In the genomic region with DNA sequence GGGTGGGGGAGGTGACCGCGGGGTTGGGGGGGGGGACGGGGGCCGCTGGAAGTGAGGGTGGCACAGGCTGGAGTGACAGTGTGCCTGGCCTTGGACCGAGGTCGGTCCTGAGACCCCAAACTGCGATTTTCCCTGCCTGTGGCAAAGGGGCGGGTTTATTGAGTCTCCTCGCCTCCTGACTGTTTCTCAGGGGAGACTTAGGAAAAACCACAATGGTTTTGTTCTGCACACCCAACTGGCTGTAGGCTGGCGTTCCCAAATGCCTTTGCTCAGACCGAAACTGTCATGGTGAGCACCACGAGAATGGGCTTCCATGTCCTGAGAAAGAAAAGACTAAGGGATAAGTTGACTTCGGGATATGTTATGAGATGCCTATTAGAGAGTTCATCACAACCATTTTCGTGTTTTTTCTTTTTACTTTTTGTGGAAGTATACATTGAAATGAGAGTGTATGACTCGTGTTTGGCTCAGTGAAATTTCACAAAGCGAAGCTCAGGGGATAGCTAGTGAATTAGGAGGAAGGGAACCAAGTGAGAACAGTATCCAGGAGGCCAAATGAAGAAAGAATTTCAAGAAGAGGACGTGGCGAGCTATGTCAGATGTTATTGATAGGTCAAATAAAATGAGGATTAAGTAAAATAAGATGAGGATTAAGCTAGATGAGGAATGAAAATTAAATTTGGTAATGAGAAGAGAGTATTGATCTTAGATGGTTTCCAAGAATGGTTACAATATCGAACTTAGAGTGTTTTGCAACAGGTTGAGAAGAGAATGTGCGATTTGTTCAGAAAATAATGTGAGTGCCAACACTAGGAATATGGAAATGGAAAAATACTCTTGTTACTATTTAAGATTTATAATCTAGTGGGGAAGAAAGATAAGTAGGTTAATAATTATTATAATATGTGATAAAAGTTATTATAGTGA, we compare ENCODE assay signal across 8 cellular contexts. TPM values are rescaled to one million over a fixed set of nuclear protein-coding genes. Genes with fewer than 3 reads are reported as not detected.
DNase-seq lines count a peak whose midpoint lies in the region; ATAC-seq, FAIRE-seq and TF ChIP-seq lines count a peak whose summit lies in the region.

No MANE protein-coding gene starts in this region.

- H3K9me3 ChIP-seq in neutrophil: no peaks in the 10 kb centered on the region

- no peak for TF ChIP-seq POLR2A in GM12891 (IDR thresholded peaks at IDR 0.05; ENCODE audit: low read depth, low read length)

- FAIRE-seq in GM12891 (lab: Jason Lieb, UNC) (peak; percentile 28), D721Med (lab: Jason Lieb, UNC) (no peak)

- no peak overlapping the region for H3K27ac ChIP-seq in neutrophil

- TF ChIP-seq CTCF in fibroblast of pulmonary artery (IDR thresholded peaks at IDR 0.05; ENCODE audit: low read length, missing control alignments) (no peak), neutrophil (IDR thresholded peaks at IDR 0.05) (no peak), mesothelial cell of epicardium (IDR thresholded peaks at IDR 0.05; ENCODE audit: unreplicated experiment) (no peak), D721Med (IDR thresholded peaks at IDR 0.05; ENCODE audit: insufficient read depth, missing control alignments) (no peak)

- H3K9me3 Mint-ChIP-seq in mesothelial cell of epicardium: peaks cover 11% of the 10 kb centered on the region

- peaks cover 11% of the 10 kb centered on the region for H3K27me3 Mint-ChIP-seq in mesothelial cell of epicardium (ENCODE audit: low read depth)

- DNase-seq in AG20443 (ENCODE audit: low spot score) (peak; percentile 56), GM12891 (ENCODE audit: insufficient read length, low spot score) (no peak), RPMI8226 (peak; percentile 28), fibroblast of pulmonary artery (ENCODE audit: low read depth) (peak; percentile 71), mesothelial cell of epicardium (ENCODE audit: low spot score in 2 of 2, unreplicated experiment in 2 of 2) (no peak), D721Med (ENCODE audit: insufficient read length, low spot score) (no peak)

- no peak for ATAC-seq in GM21619 (IDR thresholded peaks at IDR 0.05; ENCODE audit: unreplicated experiment)

- H3K27ac Mint-ChIP-seq in mesothelial cell of epicardium: no peak overlapping the region

- peaks cover 7 to 12% of the 10 kb centered on the region in 2 experiments for H3K4me1 ChIP-seq in neutrophil (ENCODE audit: control insufficient read depth in 1 of 2, insufficient read depth in 1 of 2, low read depth in 1 of 2, low read length in 1 of 2)

- H3K36me3 Mint-ChIP-seq in mesothelial cell of epicardium: peaks cover 10% of the 10 kb centered on the region

- H3K4me3 ChIP-seq in fibroblast of pulmonary artery (replicated peaks; ENCODE audit: low read depth, low read length) (peak overlapping the region; percentile 66), neutrophil (ENCODE audit: low read depth in 1 of 2, low read length in 1 of 2) (peak overlapping the region; percentile 48 to 69)

- H3K4me3 Mint-ChIP-seq in mesothelial cell of epicardium: no peak overlapping the region

- H3K36me3 ChIP-seq in neutrophil: no peaks in the 10 kb centered on the region

- H3K27me3 ChIP-seq in neutrophil: peaks cover 7% of the 10 kb centered on the region

- H3K4me1 Mint-ChIP-seq in mesothelial cell of epicardium: peaks cover 4% of the 10 kb centered on the region

TF ChIP-seq in GM12891, 5 proteins besides CTCF, POLR2A, EP300 and RAD21:
- TF ChIP-seq SPI1 (IDR thresholded peaks at IDR 0.05; ENCODE audit: low read depth, low read length) (no peak), POLR2AphosphoS5 (IDR thresholded peaks at IDR 0.05; ENCODE audit: low read depth, low read length) (no peak), PAX5 (IDR thresholded peaks at IDR 0.05; ENCODE audit: insufficient read depth, low read length, severe bottlenecking) (no peak), POU2F2 (IDR thresholded peaks at IDR 0.05; ENCODE audit: low read depth, low read length) (no peak), TAF1 (IDR thresholded peaks at IDR 0.05; ENCODE audit: low read depth, low read length) (no peak)

RNA-seq across cellular contexts. Expression of a gene that starts 0.9 kb away (rescaled TPM):
- 11.7 TPM for polyA plus RNA-seq in GM12891 (2012; ENCODE audit: low read depth, missing spikeins)
- 201 to 205 TPM (median 205 TPM) in 3 replicates for total RNA-seq in mesothelial cell of epicardium

RNA-seq across cellular contexts. Expression of a gene that starts 8.6 kb away (rescaled TPM):
- polyA plus RNA-seq in GM12891 (2012; ENCODE audit: low read depth, missing spikeins): not detected
- total RNA-seq in mesothelial cell of epicardium: 0.11 to 0.22 TPM in 2 of 3 replicates, not detected in the other

RNA-seq across cellular contexts. Expression of a gene that starts 48.5 kb away (rescaled TPM):
- 0.08 TPM for polyA plus RNA-seq in GM12891 (2012; ENCODE audit: low read depth, missing spikeins)
- total RNA-seq in mesothelial cell of epicardium: not detected in 3 replicates

Comparison
In these comparisons a context has a peak if more than half of its experiments do, and no peak if none do; other contexts are left out.
1. DNase-seq: peak in AG20443 (single experiment), RPMI8226 (single experiment) and fibroblast of pulmonary artery (single experiment); none in GM12891 (single experiment), mesothelial cell of epicardium (0 of 2) and D721Med (single experiment).